ENCODE assay signal across 27 cellular contexts in genomic region chr11:68303982-68304780, GRCh38.
"Had no signal": no experiment of that assay in that cellular context is flagged by ENCODE, and none has a peak within 500 bp of the region (broad histone marks: within the 10 kb centered on the region; RNA-seq: fewer than 3 reads in every experiment).

No MANE protein-coding gene starts in this region.

- DNase-seq: activated B cell treated with CpG ODN at 0.5 μM for 24 hours; activated CD4-positive, alpha-beta T cell treated with anti-CD3 and anti-CD28 coated beads, Interleukin-2, amount 50 U/mL, for 1 hour; activated CD8-positive, alpha-beta T cell treated with anti-CD3 and anti-CD28 coated beads for 36 hours; activated naive CD8-positive, alpha-beta T cell treated with anti-CD3 and anti-CD28 coated beads, Interleukin-2, amount 50 U/mL, for 24 hours; activated T-cell treated with anti-CD3 and anti-CD28 coated beads, Interleukin-2, amount 50 U/mL, for 4 hours; dermis blood vessel endothelial cell; effector CD4-positive, alpha-beta T cell; left ventricle myocardium superior; ovary; retina; sigmoid colon; small intestine; stimulated activated CD4-positive, alpha-beta T cell treated with anti-CD3 and anti-CD28 coated beads, Interleukin-1b, Interleukin-23, amount 100 ng/mL, for 48 hours; stimulated activated CD4-positive, alpha-beta T cell treated with anti-CD3 and anti-CD28 coated beads, Interleukin-4, amount 100 ng/mL, for 4 hours; stimulated activated CD8-positive, alpha-beta memory T cell treated with anti-CD3 and anti-CD28 coated beads, Interleukin-4, amount 100 ng/mL, for 48 hours; stimulated activated naive B cell treated with anti-CD40 and anti-IgM and Interleukin-4, amounts not matched to agents 10 μg/mL and 1 μg/mL and 100 μg/mL, for 72 hours; stomach; tibial artery; upper lobe of right lung had no signal

- H3K36me3 ChIP-seq: esophagus muscularis mucosa, neutrophil, ovary, prostate gland, sigmoid colon, stomach, tibial artery, upper lobe of right lung had no signal

- H3K27me3 ChIP-seq: esophagus muscularis mucosa, neutrophil, ovary, sigmoid colon, stomach, tibial artery, upper lobe of right lung had no signal

- H3K27ac ChIP-seq: esophagus muscularis mucosa, neutrophil, ovary, prostate gland, sigmoid colon, stomach, tibial artery, upper lobe of right lung had no signal

- H3K4me3 ChIP-seq: esophagus muscularis mucosa, ovary, prostate gland, sigmoid colon, stomach, tibial artery, upper lobe of right lung had no signal

- FAIRE-seq: bronchial epithelial cell, colon, frontal cortex, islet of Langerhans, small intestine had no signal

- ATAC-seq: activated CD8-positive, alpha-beta T cell treated with anti-CD3 and anti-CD28 coated beads for 36 hours; activated naive CD8-positive, alpha-beta T cell treated with anti-CD3 and anti-CD28 coated beads, Interleukin-2, amount 50 U/mL, for 24 hours; activated T-cell treated with anti-CD3 and anti-CD28 coated beads, Interleukin-2, amount 50 U/mL, for 4 hours; activated T-helper 17 cell treated with anti-CD3 and anti-CD28 coated beads, Interleukin-2, amount 50 U/mL, for 72 hours; left ventricle myocardium superior had no signal

- H3K4me1 ChIP-seq: prostate gland had no signal

- H3K9me3 ChIP-seq: esophagus muscularis mucosa, neutrophil, ovary, prostate gland, sigmoid colon, stomach, tibial artery, upper lobe of right lung had no signal
